Comparison of ENCODE assay signal across 28 cellular contexts in genomic region chr16:46731691-46732555, GRCh38. TPM values are rescaled to one million over a fixed set of nuclear protein-coding genes. Genes with fewer than 3 reads are reported as not detected.
DNase-seq lines count a peak whose midpoint lies in the region; ATAC-seq and TF ChIP-seq lines count a peak whose summit lies in the region.
"Had no signal": no experiment of that assay in that cellular context is flagged by ENCODE, and none has a peak within 500 bp of the region (broad histone marks: within the 10 kb centered on the region; RNA-seq: fewer than 3 reads in every experiment).

No MANE protein-coding gene starts in this region.

- no peak overlapping the region for H3K9ac ChIP-seq in mammary epithelial cell (ENCODE audit: insufficient read depth, low read length)

- H3K27me3 ChIP-seq in heart right ventricle: no peaks in the 10 kb centered on the region
- H3K27me3 ChIP-seq in mammary epithelial cell (ENCODE audit: insufficient read depth, low read length): peaks cover 2% of the 10 kb centered on the region
- H3K27me3 ChIP-seq: ovary, upper lobe of left lung had no signal

- peak in 7 of 8 donors; percentile 7 to 72 (median 63) for ATAC-seq in heart right ventricle
- ATAC-seq: activated CD4-positive, alpha-beta T cell treated with anti-CD3 and anti-CD28 coated beads for 36 hours; activated CD8-positive, alpha-beta T cell treated with anti-CD3 and anti-CD28 coated beads, Interleukin-2, amount 10 ng/mL, durations not matched to agents 7 days and 5 days had no signal

- H3K4me3 ChIP-seq in cardiac fibroblast (replicated peaks in 1 of 2; ENCODE audit: low read depth in 2 of 2, low read length in 2 of 2) (no peak overlapping the region), heart right ventricle (no peak overlapping the region), mammary epithelial cell (replicated peaks in 1 of 3; ENCODE audit: insufficient read depth in 1 of 3, low read depth in 2 of 3, low read length in 3 of 3) (no peak overlapping the region)
- H3K4me3 ChIP-seq: MG63, ovary, upper lobe of left lung had no signal

- H3K36me3 ChIP-seq in heart right ventricle (peaks cover 0 to 33% (median 0%) of the 10 kb centered on the region in 9 donors), mammary epithelial cell (ENCODE audit: insufficient read depth, low read length) (no peaks in the 10 kb centered on the region)
- H3K36me3 ChIP-seq: MG63, ovary, upper lobe of left lung had no signal

- in situ Hi-C loops in mammary epithelial cell (cut with MboI; ENCODE audit: low sequenced_read_pairs in 2 of 2): no loop called here

- H3K4me2 ChIP-seq in mammary epithelial cell (ENCODE audit: insufficient read depth, low read depth, low read length): no peak overlapping the region

- WGBS in heart right ventricle, 2 donors: 52 to 60% methylated on average over 23 of the region's 23 CpGs
- 82% methylated on average over 5 of the region's 23 CpGs for WGBS in mammary epithelial cell (ENCODE audit: low coverage, missing lambda C conversion rate)

- H4K20me1 ChIP-seq in mammary epithelial cell (ENCODE audit: insufficient read depth, low read length): no peaks in the 10 kb centered on the region

- no peak for TF ChIP-seq CTCF in cardiac fibroblast (IDR thresholded peaks at IDR 0.05; ENCODE audit: low read depth, low read length)
- TF ChIP-seq CTCF in heart right ventricle (IDR thresholded peaks at IDR 0.05): no peak
- no peak for TF ChIP-seq CTCF in mammary epithelial cell (conservative IDR thresholded peaks at IDR 0.05 in 1 of 2, IDR thresholded peaks at IDR 0.05 in 1 of 2; ENCODE audit: extremely low read depth in 1 of 2, insufficient read depth in 1 of 2, low read depth in 1 of 2, low read length in 2 of 2)

- dilution Hi-C loops in mammary epithelial cell (cut with HindIII; ENCODE audit: low sequenced_read_pairs): no loop called here

- intact Hi-C loops in heart right ventricle (cut with DNase I): no loop called here
- intact Hi-C loops in mammary epithelial cell (cut with micrococcal nuclease): no loop called here

- H3K4me1 ChIP-seq in heart right ventricle (peaks cover 4 to 54% (median 30%) of the 10 kb centered on the region in 9 donors), mammary epithelial cell (ENCODE audit: insufficient read depth, low read length) (no peaks in the 10 kb centered on the region)
- H3K4me1 ChIP-seq: Caco-2, upper lobe of left lung had no signal

- H3K27ac ChIP-seq in heart right ventricle (peak overlapping the region in 9 of 10 donors; percentile 25 to 80 (median 65)), mammary epithelial cell (ENCODE audit: insufficient read depth, low read depth, low read length) (no peak overlapping the region)
- H3K27ac ChIP-seq: C4-2B, ovary, upper lobe of left lung had no signal

- no peaks in the 10 kb centered on the region for H3K79me2 ChIP-seq in mammary epithelial cell (ENCODE audit: insufficient read depth, low read length)

- CTCF ChIA-PET in mammary epithelial cell (lab: Charles Lee; ENCODE audit: low non-redundant PET): no interaction called here

- peak; percentile 10 for DNase-seq in HT1080 (ENCODE audit: low read depth)
- peak; percentile 15 to 65 for DNase-seq in cardiac fibroblast (ENCODE audit: low read depth in 2 of 2)
- peak; percentile 41 to 54 for DNase-seq in heart right ventricle
- peak; percentile 86 for DNase-seq in mesenteric fat pad (ENCODE audit: low spot score)
- no peak for DNase-seq in SIG-M5 treated with dmso at 0.1 percent for 504 hours (lab: John Stamatoyannopoulos, UW; ENCODE audit: unreplicated experiment)
- DNase-seq in germinal center (ENCODE audit: low spot score): no peak
- DNase-seq in NCI-H1694 treated with DMSO at 0.1 percent for 48 hours (lab: John Stamatoyannopoulos, UW): no peak
- DNase-seq in mammary epithelial cell: no peak
- DNase-seq: ACHN; activated CD4-positive, alpha-beta T cell treated with anti-CD3 and anti-CD28 coated beads for 36 hours; activated CD8-positive, alpha-beta T cell treated with anti-CD3 and anti-CD28 coated beads, Interleukin-2, amount 10 ng/mL, durations not matched to agents 7 days and 5 days; activated gamma-delta T cell treated with Interleukin-2 at 50 U/mL for 16 hours; Caco-2; DMS79; effector CD8-positive, alpha-beta T cell; foreskin fibroblast; GDM1; HCEC 1CT; hippocampal formation; MG63; NCI-H2081; NCI-H2227 treated with DMSO at 0.1 percent for 48 hours; nephron progenitor cell; ovary had no signal

- H2AFZ ChIP-seq in mammary epithelial cell (ENCODE audit: low read depth, low read length): no peak overlapping the region

- no TSS peak for BruUV-seq in mammary epithelial cell (replicated peaks; lab: Mats Ljungman, UMichigan)

- H3K9me3 ChIP-seq in heart right ventricle: no peaks in the 10 kb centered on the region
- H3K9me3 ChIP-seq in mammary epithelial cell (replicated peaks; ENCODE audit: insufficient read depth, low read length): no peaks in the 10 kb centered on the region
- H3K9me3 ChIP-seq: Caco-2, MG63, ovary, upper lobe of left lung had no signal

RNA-seq across cellular contexts. Expression of gene MYLK3, which starts 16.2 kb away (rescaled TPM):
- total RNA-seq in HT1080 (2014; rRNA removed; shearing (Covaris generic)): 0.17 and 0.19 TPM in 2 replicates
- polyA plus RNA-seq in HT1080 (2015; cell fraction: cytosol; rRNA removed): 0.09 and 0.11 TPM in 2 replicates
- polyA plus RNA-seq in HT1080 (2015; cell fraction: nucleus; rRNA removed): 0.07 and 0.22 TPM in 2 replicates
- total RNA-seq in heart right ventricle: 100 to 1,000 TPM; 220 to 458 (median 262) TPM
- 10 to 100 TPM; 63.5 to 69.5 TPM for polyA plus RNA-seq in heart right ventricle
- total RNA-seq in mesenteric fat pad: 0.58 TPM
- under 1 TPM; 0.17 to 0.40 TPM for total RNA-seq in mammary epithelial cell
- 0.01 TPM for polyA plus RNA-seq in mammary epithelial cell
- polyA minus RNA-seq in mammary epithelial cell: not detected
- total RNA-seq: epithelial cell of proximal tubule, RPMI7951 had no signal

RNA-seq across cellular contexts. Expression of gene ORC6, which starts 42.5 kb away (rescaled TPM):
- 44.9 and 47.7 TPM in 2 replicates for total RNA-seq in HT1080 (2014; rRNA removed; shearing (Covaris generic))
- 32.1 and 33.9 TPM in 2 replicates for polyA plus RNA-seq in HT1080 (2015; cell fraction: cytosol; rRNA removed)
- 34.1 and 35.6 TPM in 2 replicates for polyA plus RNA-seq in HT1080 (2015; cell fraction: nucleus; rRNA removed)
- total RNA-seq in heart right ventricle (1 to 10 TPM in 8 of 10 donors, under 1 TPM in 2; 0.56 to 2.7 (median 1.9) TPM), mesenteric fat pad (1.1 TPM), mammary epithelial cell (10 to 100 TPM in 1 of 2 donors, 1 to 10 TPM in 1; 2.8 to 28.2 TPM)
- polyA plus RNA-seq in heart right ventricle (1 to 10 TPM; 2.5 TPM), mammary epithelial cell (31.3 TPM)
- polyA minus RNA-seq in mammary epithelial cell: 11.7 TPM

RNA-seq across cellular contexts. Expression of gene VPS35, which starts 42.9 kb away (rescaled TPM):
- 58.9 and 66.1 TPM in 2 replicates for total RNA-seq in HT1080 (2014; rRNA removed; shearing (Covaris generic))
- polyA plus RNA-seq in HT1080 (2015; cell fraction: cytosol; rRNA removed): 83.8 and 86.1 TPM in 2 replicates
- 125 and 142 TPM in 2 replicates for polyA plus RNA-seq in HT1080 (2015; cell fraction: nucleus; rRNA removed)
- total RNA-seq in heart right ventricle (100 to 1,000 TPM in 1 of 10 donors, 10 to 100 TPM in 9; 73.9 to 106 (median 91.3) TPM), mesenteric fat pad (104 TPM), mammary epithelial cell (100 to 1,000 TPM; 126 to 179 TPM)
- polyA plus RNA-seq in heart right ventricle (10 to 100 TPM; 12.7 to 36.7 TPM), mammary epithelial cell (44.4 TPM)
- polyA minus RNA-seq in mammary epithelial cell: 40.2 TPM

Comparison
In these comparisons a context has a peak if more than half of its experiments do, and no peak if none do; other contexts are left out.
1. DNase-seq: peak in HT1080 (single experiment), cardiac fibroblast (2 of 2), heart right ventricle (2 of 2) and mesenteric fat pad (single experiment); none in SIG-M5 treated with dmso at 0.1 percent for 504 hours (single experiment), germinal center (single experiment), NCI-H1694 treated with DMSO at 0.1 percent for 48 hours (single experiment) and mammary epithelial cell (single experiment).
2. RNA of gene MYLK3, which starts 16.2 kb away (total RNA-seq): 220 to 458 TPM in heart right ventricle; 0.58 TPM in mesenteric fat pad (single experiment), 0.17 to 0.40 TPM in mammary epithelial cell and 0.17 to 0.19 TPM in HT1080; every median in the first group is over 100 times any median in the second.